Comparison of ENCODE assay signal across 9 cellular contexts in genomic region chr6:31042801-31043200, GRCh38. TPM values are rescaled to one million over a fixed set of nuclear protein-coding genes. Genes with fewer than 3 reads are reported as not detected.
DNase-seq lines count a peak whose midpoint lies in the region; ATAC-seq and TF ChIP-seq lines count a peak whose summit lies in the region.
"Had no signal": no experiment of that assay in that cellular context is flagged by ENCODE, and none has a peak within 500 bp of the region (broad histone marks: within the 10 kb centered on the region; RNA-seq: fewer than 3 reads in every experiment).

No MANE protein-coding gene starts in this region.

- intact Hi-C loops in spleen (cut with DNase I; ENCODE audit: low total_unique reads) = no loop called here

- H3K27ac Mint-ChIP-seq in glutamatergic neuron (ENCODE audit: unreplicated experiment) = no peak overlapping the region

- peaks cover 10% of the 10 kb centered on the region for H3K27me3 Mint-ChIP-seq in glutamatergic neuron (ENCODE audit: unreplicated experiment)

- no peak overlapping the region for H3K4me3 Mint-ChIP-seq in glutamatergic neuron (ENCODE audit: unreplicated experiment)

- peaks cover 8% of the 10 kb centered on the region for H3K4me1 Mint-ChIP-seq in glutamatergic neuron (ENCODE audit: low read depth, unreplicated experiment)

- 18 to 32% (median 22%) methylated on average over 4 of the region's 4 CpGs for WGBS in spleen, 5 donors

- no peak overlapping the region for H3K4me3 ChIP-seq in NB4 (ENCODE audit: low read depth, low read length)
- H3K4me3 ChIP-seq in spleen = peak overlapping the region in 2 of 8 donors; percentile 2 to 49

- peaks cover 0 to 11% (median 7%) of the 10 kb centered on the region in 6 donors for H3K4me1 ChIP-seq in spleen

- H3K9me3 ChIP-seq in spleen = no peaks in the 10 kb centered on the region

- no peak for ATAC-seq in HG03354 (IDR thresholded peaks at IDR 0.05; ENCODE audit: poor library complexity, severe bottlenecking, unreplicated experiment)

- H3K36me3 ChIP-seq in spleen = no peaks in the 10 kb centered on the region

- peaks cover 0 to 16% (median 0%) of the 10 kb centered on the region in 7 donors for H3K27me3 ChIP-seq in spleen (replicated peaks in 1 of 7)

- TF ChIP-seq POLR2A in NB4 (IDR thresholded peaks at IDR 0.05; ENCODE audit: extremely low read depth, insufficient read length) (no peak), spleen (IDR thresholded peaks at IDR 0.05) (no peak)

- DNase-seq in NCI-H510A treated with DMSO at 0.1 percent for 48 hours (lab: John Stamatoyannopoulos, UW) (peak; percentile 3), NCI-H510A (lab: John Stamatoyannopoulos, UW) (no peak), NB4 (ENCODE audit: low read depth) (peak; percentile 30), glutamatergic neuron (peak; percentile 24), spleen (no peak), T1000 (lab: John Stamatoyannopoulos, UW) (no peak)
- peak; percentile 33 to 38 for DNase-seq in activated T-cell treated with anti-CD3 and anti-CD28 coated beads, Interleukin-2, amount 50 U/mL, for 48 hours

- TF ChIP-seq CTCF in NB4 (IDR thresholded peaks at IDR 0.05; ENCODE audit: low read depth, low read length) (peak; percentile 46), glutamatergic neuron (IDR thresholded peaks at IDR 0.05; ENCODE audit: partially characterized antibody, unreplicated experiment) (peak; percentile 46), spleen (IDR thresholded peaks at IDR 0.05 in 8 of 11, conservative IDR thresholded peaks at IDR 0.05 in 3 of 11) (peak in 9 of 11 experiments; percentile 11 to 46 (median 40))

- H3K36me3 Mint-ChIP-seq in glutamatergic neuron (ENCODE audit: unreplicated experiment) = no peaks in the 10 kb centered on the region

- H3K27ac ChIP-seq in spleen = peak overlapping the region in 4 of 8 donors; percentile 27 to 44 (median 39)

- peaks cover 4% of the 10 kb centered on the region for H3K9me3 Mint-ChIP-seq in glutamatergic neuron (ENCODE audit: unreplicated experiment)

RNA-seq across cellular contexts. Expression of gene MUC22, which starts 32.5 kb away (rescaled TPM):
- total RNA-seq in glutamatergic neuron (ENCODE audit: unreplicated experiment) = not detected
- total RNA-seq in spleen = not detected
- not detected for polyA plus RNA-seq in spleen
- total RNA-seq: temporal lobe had no signal

RNA-seq across cellular contexts. Expression of gene MUC21, which starts 59.3 kb away (rescaled TPM):
- not detected for total RNA-seq in glutamatergic neuron (ENCODE audit: unreplicated experiment)
- not detected for total RNA-seq in spleen
- polyA plus RNA-seq in spleen = under 1 TPM; 0.02 to 0.64 (median 0.05) TPM
- total RNA-seq: temporal lobe had no signal

Comparison
In these comparisons a context has a peak if more than half of its experiments do, and no peak if none do; other contexts are left out.
1. DNase-seq: peak in NCI-H510A treated with DMSO at 0.1 percent for 48 hours (single experiment), NB4 (single experiment), activated T-cell treated with anti-CD3 and anti-CD28 coated beads, Interleukin-2, amount 50 U/mL, for 48 hours (2 of 2) and glutamatergic neuron (single experiment); none in NCI-H510A (single experiment), spleen (single experiment) and T1000 (single experiment).
2. Peak in every context shown above with its lines, with median percentiles within 50 percentile points of each other: CTCF ChIP-seq.